ENCODE assay signal across 27 cellular contexts in genomic region chr12:109504068-109504467, GRCh38. TPM values are rescaled to one million over a fixed set of nuclear protein-coding genes. Genes with fewer than 3 reads are reported as not detected.
DNase-seq lines count a peak whose midpoint lies in the region; ATAC-seq and TF ChIP-seq lines count a peak whose summit lies in the region.
"Had no signal": no experiment of that assay in that cellular context is flagged by ENCODE, and none has a peak within 500 bp of the region (broad histone marks: within the 10 kb centered on the region; RNA-seq: fewer than 3 reads in every experiment).

No MANE protein-coding gene starts in this region.

- TF ChIP-seq POLR2A in transverse colon (IDR thresholded peaks at IDR 0.05), result no peak

- H3K9me3 ChIP-seq in transverse colon, result no peaks in the 10 kb centered on the region
- H3K9me3 ChIP-seq: A549, spleen, thoracic aorta, vagina had no signal

- DNase-seq in NCI-H2029 treated with DMSO at 0.1 percent for 48 hours (lab: John Stamatoyannopoulos, UW) (peak; percentile 18), NCI-H2029 (lab: John Stamatoyannopoulos, UW) (no peak), COR-L47 (lab: John Stamatoyannopoulos, UW) (peak; percentile 63), NCI-H82 (lab: John Stamatoyannopoulos, UW) (peak; percentile 56), mucosa of gallbladder (ENCODE audit: low spot score) (no peak), transverse colon (no peak)
- DNase-seq: activated CD4-positive, CD25-positive, alpha-beta regulatory T cell treated with anti-CD3 and anti-CD28 coated beads, Interleukin-2, amount 50 U/mL, for 72 hours; activated CD8-positive, alpha-beta memory T cell treated with anti-CD3 and anti-CD28 coated beads for 24 hours; activated naive CD4-positive, alpha-beta T cell; activated T-cell treated with anti-CD3 and anti-CD28 coated beads, Interleukin-2, amount 50 U/mL, for 4 hours; islet precursor cell; NCI-H1436; NCI-H446; PC-9; right cardiac atrium; SHP77; spleen; stimulated activated CD4-positive, alpha-beta T cell treated with anti-CD3 and anti-CD28 coated beads, Interleukin-4, amount 100 ng/mL, for 1 hour; stimulated activated naive CD4-positive, alpha-beta T cell had no signal

- no peak for ATAC-seq in GM18868 (IDR thresholded peaks at IDR 0.05; ENCODE audit: unreplicated experiment)
- ATAC-seq: A549; activated T-cell treated with anti-CD3 and anti-CD28 coated beads, Interleukin-2, amount 50 U/mL, for 4 hours; HepG2; right cardiac atrium had no signal

- intact Hi-C loops in transverse colon (cut with DNase I; ENCODE audit: low total_unique reads), result no loop called here

- no peak overlapping the region for H3K4me3 ChIP-seq in transverse colon
- H3K4me3 ChIP-seq: A549, cardiac muscle cell, PC-9, spleen, thoracic aorta, vagina had no signal

- in situ Hi-C loops in transverse colon (cut with MboI; ENCODE audit: low pct_ligation_motif_present in 1 of 4, low pct_unique_long_range_greater_than_20kb in 1 of 4, low sequenced_read_pairs in 3 of 4), result no loop called here

- no peak for TF ChIP-seq EP300 in transverse colon (IDR thresholded peaks at IDR 0.05; ENCODE audit: low read depth)

- no peaks in the 10 kb centered on the region for H3K27me3 ChIP-seq in transverse colon
- H3K27me3 ChIP-seq: cardiac muscle cell, spleen, vagina had no signal

- no peaks in the 10 kb centered on the region for H3K4me1 ChIP-seq in transverse colon
- H3K4me1 ChIP-seq: A549, spleen, vagina had no signal

- WGBS in transverse colon (ENCODE audit: low coverage in 1 of 2), 2 donors, result 63% methylated on average over 1 of the region's 1 CpG; no CpG with 5 or more reads in 1 of the 2 donors

- H3K27ac ChIP-seq in cingulate gyrus (ENCODE audit: low read depth, low read length) (peak overlapping the region; percentile 94), transverse colon (no peak overlapping the region)
- H3K27ac ChIP-seq: A549, cardiac muscle cell, HL-60, PC-9, spleen, thoracic aorta, vagina had no signal

- H3K36me3 ChIP-seq in transverse colon, result peaks cover 0 to 84% (median 34%) of the 10 kb centered on the region in 4 donors

- TF ChIP-seq CTCF in transverse colon (IDR thresholded peaks at IDR 0.05), result no peak

RNA-seq across cellular contexts. Expression of gene UBE3B, which starts 26.6 kb away (rescaled TPM):
- 48.5 TPM for total RNA-seq in mucosa of gallbladder
- 10 to 100 TPM; 34.4 to 73.0 (median 71.6) TPM for total RNA-seq in transverse colon

RNA-seq across cellular contexts. Expression of gene KCTD10, which starts 27.0 kb away (rescaled TPM):
- 58.1 TPM for total RNA-seq in mucosa of gallbladder
- 100 to 1,000 TPM in 1 of 4 donors, 10 to 100 TPM in 3; 67.2 to 126 (median 79.5) TPM for total RNA-seq in transverse colon

Comparison
In these comparisons a context has a peak if more than half of its experiments do, and no peak if none do; other contexts are left out.
1. DNase-seq: peak in NCI-H2029 treated with DMSO at 0.1 percent for 48 hours (single experiment), COR-L47 (single experiment) and NCI-H82 (single experiment); none in NCI-H2029 (single experiment), mucosa of gallbladder (single experiment) and transverse colon (single experiment).